In the genomic region with DNA sequence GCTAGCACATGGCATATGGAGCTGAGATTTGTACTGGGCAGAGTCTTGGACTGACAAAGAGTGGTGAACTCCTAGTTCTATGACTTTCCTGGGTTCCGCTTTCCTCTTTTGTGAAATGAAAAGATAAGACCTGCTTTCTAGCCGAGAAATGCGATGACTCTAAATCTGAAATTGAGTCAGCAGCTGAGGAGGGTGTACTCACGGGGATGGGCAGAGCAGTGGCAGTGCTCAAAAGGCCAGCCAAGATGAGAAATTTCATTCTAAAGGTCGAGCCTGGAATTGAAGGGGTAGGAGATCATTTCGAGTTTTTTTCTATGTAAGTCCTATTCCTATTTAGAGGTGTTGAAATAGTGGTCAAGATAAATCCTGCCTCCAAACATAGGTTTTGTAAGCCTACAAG, we compare ENCODE assay signal across 19 cellular contexts. TPM values are rescaled to one million over a fixed set of nuclear protein-coding genes. Genes with fewer than 3 reads are reported as not detected.
DNase-seq lines count a peak whose midpoint lies in the region; ATAC-seq and TF ChIP-seq lines count a peak whose summit lies in the region.
"Had no signal": no experiment of that assay in that cellular context is flagged by ENCODE, and none has a peak within 500 bp of the region (broad histone marks: within the 10 kb centered on the region; RNA-seq: fewer than 3 reads in every experiment).

No MANE protein-coding gene starts in this region.

- H3K4me3 Mint-ChIP-seq in activated T-helper 17 cell treated with anti-CD3 and anti-CD28 coated beads, Interleukin-2, amount 50 U/mL, for 72 hours = no peak overlapping the region
- H3K4me3 Mint-ChIP-seq: IgD-negative memory B cell had no signal

- intact Hi-C loops in left ventricle myocardium inferior (cut with micrococcal nuclease) = loop anchor here (10.0 kb wide), 2 partner anchors 95 to 205 kb away; no protein-coding TSS in a partner anchor
- intact Hi-C loops in vagina (cut with DNase I) = loop anchor here (5.0 kb wide), 1 partner anchor 92 kb away; no protein-coding TSS in a partner anchor

- TF ChIP-seq POLR2A in vagina (IDR thresholded peaks at IDR 0.05) = no peak

- H3K4me3 ChIP-seq in cardiac muscle cell (no peak overlapping the region), left ventricle myocardium inferior (no peak overlapping the region), fibroblast of the aortic adventitia (ENCODE audit: low read depth, low read length) (no peak overlapping the region), vagina (no peak overlapping the region)

- no peak for TF ChIP-seq CTCF in cardiac muscle cell (IDR thresholded peaks at IDR 0.05; ENCODE audit: low read depth, low read length)
- no peak for TF ChIP-seq CTCF in left ventricle myocardium inferior (IDR thresholded peaks at IDR 0.05; ENCODE audit: borderline replicate concordance)
- no peak for TF ChIP-seq CTCF in fibroblast of the aortic adventitia (IDR thresholded peaks at IDR 0.05; ENCODE audit: insufficient read depth, low read length)
- no peak for TF ChIP-seq CTCF in vagina (IDR thresholded peaks at IDR 0.05)

- H3K4me1 ChIP-seq in cardiac muscle cell (ENCODE audit: low read depth) = peaks cover 4% of the 10 kb centered on the region
- H3K4me1 ChIP-seq in left ventricle myocardium inferior = peaks cover 5% of the 10 kb centered on the region
- H3K4me1 ChIP-seq in vagina = no peaks in the 10 kb centered on the region

- no peaks in the 10 kb centered on the region for H3K27me3 ChIP-seq in cardiac muscle cell
- H3K27me3 ChIP-seq in left ventricle myocardium inferior (ENCODE audit: low read depth) = no peaks in the 10 kb centered on the region
- H3K27me3 ChIP-seq in vagina = no peaks in the 10 kb centered on the region

- peak overlapping the region; percentile 36 for H3K27ac Mint-ChIP-seq in activated T-helper 17 cell treated with anti-CD3 and anti-CD28 coated beads, Interleukin-2, amount 50 U/mL, for 72 hours
- H3K27ac Mint-ChIP-seq: IgD-negative memory B cell had no signal

- H3K9me3 ChIP-seq in cardiac muscle cell (ENCODE audit: low read depth) (no peaks in the 10 kb centered on the region), left ventricle myocardium inferior (replicated peaks) (no peaks in the 10 kb centered on the region), vagina (no peaks in the 10 kb centered on the region)

- H3K4me1 Mint-ChIP-seq in activated T-helper 17 cell treated with anti-CD3 and anti-CD28 coated beads, Interleukin-2, amount 50 U/mL, for 72 hours = peaks cover 4% of the 10 kb centered on the region

- H3K36me3 Mint-ChIP-seq in activated T-helper 17 cell treated with anti-CD3 and anti-CD28 coated beads, Interleukin-2, amount 50 U/mL, for 72 hours (ENCODE audit: low read depth) = no peaks in the 10 kb centered on the region
- H3K36me3 Mint-ChIP-seq: IgD-negative memory B cell had no signal

- H3K9me3 Mint-ChIP-seq in activated T-helper 17 cell treated with anti-CD3 and anti-CD28 coated beads, Interleukin-2, amount 50 U/mL, for 72 hours = no peaks in the 10 kb centered on the region
- H3K9me3 Mint-ChIP-seq: IgD-negative memory B cell had no signal

- peak; percentile 77 for ATAC-seq in activated T-helper 17 cell treated with anti-CD3 and anti-CD28 coated beads, Interleukin-2, amount 50 U/mL, for 72 hours (replicated peaks)
- ATAC-seq in HG03571 (IDR thresholded peaks at IDR 0.05; ENCODE audit: unreplicated experiment) = no peak
- ATAC-seq: PC-3 had no signal

- DNase-seq in cardiac muscle cell (ENCODE audit: low read depth in 1 of 2, low spot score in 1 of 2) = peak; percentile 1 to 77
- no peak for DNase-seq in left ventricle myocardium inferior
- peak; percentile 15 for DNase-seq in fibroblast of the aortic adventitia (ENCODE audit: low read depth)
- no peak for DNase-seq in vagina (ENCODE audit: extremely low spot score in 2 of 2)
- DNase-seq in GOT3 (lab: John Stamatoyannopoulos, UW) = no peak
- DNase-seq in iPS-NIHi7 (ENCODE audit: extremely low spot score) = no peak
- DNase-seq: GF-D8, HCEC 1CT, NCI-H1417, NCI-H1930, NCI-H446, PC-3 had no signal

- H3K27me3 Mint-ChIP-seq in activated T-helper 17 cell treated with anti-CD3 and anti-CD28 coated beads, Interleukin-2, amount 50 U/mL, for 72 hours = no peaks in the 10 kb centered on the region
- H3K27me3 Mint-ChIP-seq: IgD-negative memory B cell had no signal

- no peak overlapping the region for H3K27ac ChIP-seq in cardiac muscle cell
- H3K27ac ChIP-seq in left ventricle myocardium inferior (replicated peaks) = no peak overlapping the region
- H3K27ac ChIP-seq in vagina = peak overlapping the region; percentile 11
- H3K27ac ChIP-seq: C4-2B, HL-60 had no signal

- H3K36me3 ChIP-seq in cardiac muscle cell (no peaks in the 10 kb centered on the region), left ventricle myocardium inferior (peaks cover 20% of the 10 kb centered on the region), vagina (peaks cover 0 to 13% of the 10 kb centered on the region in 2 donors)

RNA-seq across cellular contexts. Expression of a gene that starts 47.0 kb away (rescaled TPM):
- total RNA-seq in cardiac muscle cell = 17.4 and 21.8 TPM in 2 replicates
- 30.6 and 41.6 TPM in 2 replicates for polyA plus RNA-seq in cardiac muscle cell
- 29.2 TPM for total RNA-seq in left ventricle myocardium inferior
- total RNA-seq in activated T-helper 17 cell treated with anti-CD3 and anti-CD28 coated beads, Interleukin-2, amount 50 U/mL, for 72 hours = 1 to 10 TPM; 4.4 to 9.8 TPM
- 15.5 and 61.3 TPM in 2 replicates for total RNA-seq in fibroblast of the aortic adventitia (ENCODE audit: low replicate concordance)
- total RNA-seq in vagina = 20.6 TPM

RNA-seq across cellular contexts. Expression of a gene that starts 59.8 kb away (rescaled TPM):
- 0.11 TPM in 1 of 2 replicates, not detected in the other for total RNA-seq in cardiac muscle cell
- not detected in 2 replicates for polyA plus RNA-seq in cardiac muscle cell
- total RNA-seq in left ventricle myocardium inferior = 292 TPM
- under 1 TPM in 1 of 2 donors, not detected in 1; 0.11 TPM for total RNA-seq in activated T-helper 17 cell treated with anti-CD3 and anti-CD28 coated beads, Interleukin-2, amount 50 U/mL, for 72 hours
- total RNA-seq in fibroblast of the aortic adventitia (ENCODE audit: low replicate concordance) = not detected in 2 replicates
- 558 TPM for total RNA-seq in vagina
- total RNA-seq: Daoy, PC-3, SK-MEL-5 had no signal
- polyA plus RNA-seq: IgD-negative memory B cell had no signal

Comparison
In these comparisons a context has a peak if more than half of its experiments do, and no peak if none do; other contexts are left out.
1. DNase-seq: peak in cardiac muscle cell (2 of 2) and fibroblast of the aortic adventitia (single experiment); none in left ventricle myocardium inferior (single experiment), vagina (0 of 2), GOT3 (single experiment) and iPS-NIHi7 (single experiment).
2. RNA of a gene that starts 59.8 kb away (total RNA-seq): 558 TPM in vagina (single experiment) and 292 TPM in left ventricle myocardium inferior (single experiment); 0.11 TPM in activated T-helper 17 cell treated with anti-CD3 and anti-CD28 coated beads, Interleukin-2, amount 50 U/mL, for 72 hours, not detected in fibroblast of the aortic adventitia and 0.11 TPM in cardiac muscle cell; every median in the first group is over 100 times any median in the second.